ENCODE assay signal across 8 cellular contexts in genomic region chr3:108090701-108091497, GRCh38. TPM values are rescaled to one million over a fixed set of nuclear protein-coding genes. Genes with fewer than 3 reads are reported as not detected.
DNase-seq lines count a peak whose midpoint lies in the region; ATAC-seq and TF ChIP-seq lines count a peak whose summit lies in the region.

Gene CD47, minus strand, starts transcription at chr3:108091031. Its CDS starts 123 bp downstream, at chr3:108090908.

- DNase-seq in DMS79 treated with DMSO at 0.1 percent for 48 hours (lab: John Stamatoyannopoulos, UW) (peak; percentile 78), GM23248 (peak; percentile 93), LHCN-M2 (ENCODE audit: low read depth) (peak; percentile 79), RPMI8226 (peak; percentile 93), fibroblast of lung (ENCODE audit: low read depth in 2 of 2) (peak; percentile 86 to 88)
- peak; percentile 94 to 98 (median 98) for DNase-seq in naive thymus-derived CD4-positive, alpha-beta T cell

- H3K27ac Mint-ChIP-seq in activated T-helper 17 cell treated with anti-CD3 and anti-CD28 coated beads, Interleukin-2, amount 50 U/mL, for 72 hours = peak within 1 kb of the TSS; percentile 97
- peak within 1 kb of the TSS; percentile 94 to 100 (median 99) for H3K27ac Mint-ChIP-seq in naive thymus-derived CD4-positive, alpha-beta T cell
- peak within 1 kb of the TSS; percentile 99 for H3K27ac Mint-ChIP-seq in stimulated activated memory B cell treated with anti-CD40 and anti-IgM and Interleukin-4, amounts not matched to agents 10 μg/mL and 1 μg/mL and 100 μg/mL, for 72 hours

- H3K4me1 Mint-ChIP-seq in activated T-helper 17 cell treated with anti-CD3 and anti-CD28 coated beads, Interleukin-2, amount 50 U/mL, for 72 hours = peaks cover 28% of the 10 kb centered on the region
- H3K4me1 Mint-ChIP-seq in naive thymus-derived CD4-positive, alpha-beta T cell = peaks cover 33 to 56% (median 41%) of the 10 kb centered on the region in 7 donors
- peaks cover 38% of the 10 kb centered on the region for H3K4me1 Mint-ChIP-seq in stimulated activated memory B cell treated with anti-CD40 and anti-IgM and Interleukin-4, amounts not matched to agents 10 μg/mL and 1 μg/mL and 100 μg/mL, for 72 hours

- no peaks in the 10 kb centered on the region for H3K9me3 ChIP-seq in GM23248 (ENCODE audit: low read depth)
- no peaks in the 10 kb centered on the region for H3K9me3 ChIP-seq in fibroblast of lung (ENCODE audit: control insufficient read depth, insufficient read depth, low read depth, low read length)
- no peaks in the 10 kb centered on the region for H3K9me3 ChIP-seq in naive thymus-derived CD4-positive, alpha-beta T cell (ENCODE audit: control insufficient read depth in 2 of 3, low read length in 3 of 3)

- WGBS in GM23248 (ENCODE audit: low coverage in 1 of 2, low lambda C conversion rate in 2 of 2, missing lambda C conversion rate in 2 of 2), 2 experiments = 1 to 2% methylated on average over 23 to 96 of the region's 106 CpGs

- peak within 1 kb of the TSS; percentile 89 for H3K9ac ChIP-seq in GM23248
- H3K9ac ChIP-seq in fibroblast of lung (ENCODE audit: insufficient read depth, low read length) = peak within 1 kb of the TSS; percentile 94

- H3K4me3 ChIP-seq in GM23248 (peak within 1 kb of the TSS; percentile 85), fibroblast of lung (replicated peaks in 1 of 4; ENCODE audit: control extremely low read depth in 1 of 4, insufficient read depth in 1 of 4, low read depth in 3 of 4, low read length in 4 of 4) (peak within 1 kb of the TSS; percentile 87 to 97 (median 94))
- H3K4me3 ChIP-seq in naive thymus-derived CD4-positive, alpha-beta T cell (ENCODE audit: low read length) = peak within 1 kb of the TSS; percentile 92

- H3K79me2 ChIP-seq in GM23248 (ENCODE audit: insufficient read depth) (peaks cover 49% of the 10 kb centered on the region), fibroblast of lung (ENCODE audit: control insufficient read depth, insufficient read depth, low read length) (peaks cover 47% of the 10 kb centered on the region)

- intact Hi-C loops in naive thymus-derived CD4-positive, alpha-beta T cell (cut with micrococcal nuclease) = loop anchor here (1.0 to 5.0 kb wide), 8 partner anchors 9 to 732 kb away; partner anchors contain the start of genes IFT57 (in 2 of the 2), BBX (in 1 of the 2), CIP2A (in 1 of the 2) and DZIP3 (in 1 of the 2)

- POLR2A ChIA-PET in naive thymus-derived CD4-positive, alpha-beta T cell (lab: Charles Lee) = interaction anchor here (0.8 to 14.6 kb wide), 11 partner anchors 9 to 132 kb away, joined by 3 to 393 read pairs (median 4); partner anchors contain the start of gene IFT57

- H4K20me1 ChIP-seq in GM23248 (ENCODE audit: insufficient read depth) (no peaks in the 10 kb centered on the region), fibroblast of lung (ENCODE audit: control insufficient read depth, extremely low read depth, insufficient read depth, low read length) (no peaks in the 10 kb centered on the region)

- peaks cover 32% of the 10 kb centered on the region for H3K36me3 Mint-ChIP-seq in activated T-helper 17 cell treated with anti-CD3 and anti-CD28 coated beads, Interleukin-2, amount 50 U/mL, for 72 hours (ENCODE audit: low read depth)
- peaks cover 0 to 15% (median 4%) of the 10 kb centered on the region in 5 donors for H3K36me3 Mint-ChIP-seq in naive thymus-derived CD4-positive, alpha-beta T cell
- H3K36me3 Mint-ChIP-seq in stimulated activated memory B cell treated with anti-CD40 and anti-IgM and Interleukin-4, amounts not matched to agents 10 μg/mL and 1 μg/mL and 100 μg/mL, for 72 hours = peaks cover 10% of the 10 kb centered on the region

- peaks cover 7% of the 10 kb centered on the region; the same call in 1 of the 2 replicates for H3K4me1 ChIP-seq in GM23248 (ENCODE audit: insufficient read depth)
- H3K4me1 ChIP-seq in fibroblast of lung (ENCODE audit: control insufficient read depth, extremely low read depth, insufficient read depth, low read length) = peaks cover 3% of the 10 kb centered on the region
- H3K4me1 ChIP-seq in naive thymus-derived CD4-positive, alpha-beta T cell (ENCODE audit: control insufficient read depth in 2 of 2, insufficient read depth in 2 of 2, low read length in 2 of 2) = peaks cover 43 to 50% of the 10 kb centered on the region in 2 donors

- H3K9me3 Mint-ChIP-seq in activated T-helper 17 cell treated with anti-CD3 and anti-CD28 coated beads, Interleukin-2, amount 50 U/mL, for 72 hours = no peaks in the 10 kb centered on the region
- H3K9me3 Mint-ChIP-seq in naive thymus-derived CD4-positive, alpha-beta T cell = peaks cover 0 to 5% (median 1%) of the 10 kb centered on the region in 11 donors
- H3K9me3 Mint-ChIP-seq in stimulated activated memory B cell treated with anti-CD40 and anti-IgM and Interleukin-4, amounts not matched to agents 10 μg/mL and 1 μg/mL and 100 μg/mL, for 72 hours = peaks cover 2% of the 10 kb centered on the region

- peak within 1 kb of the TSS; percentile 96 for H3K4me2 ChIP-seq in GM23248 (ENCODE audit: unreplicated experiment)
- H3K4me2 ChIP-seq in fibroblast of lung (ENCODE audit: extremely low read depth, insufficient read depth, low read length) = peak within 1 kb of the TSS; percentile 93

- H3K27me3 ChIP-seq in GM23248 (replicated peaks; ENCODE audit: insufficient read depth) (no peaks in the 10 kb centered on the region), fibroblast of lung (ENCODE audit: control insufficient read depth, insufficient read depth, low read length) (no peaks in the 10 kb centered on the region)
- no peaks in the 10 kb centered on the region for H3K27me3 ChIP-seq in naive thymus-derived CD4-positive, alpha-beta T cell (ENCODE audit: control insufficient read depth in 2 of 2, insufficient read depth in 2 of 2, low read length in 2 of 2)

- H3K27ac ChIP-seq in GM23248 = peak within 1 kb of the TSS; percentile 67
- peak within 1 kb of the TSS; percentile 92 for H3K27ac ChIP-seq in fibroblast of lung (ENCODE audit: insufficient read depth, low read length)
- peak within 1 kb of the TSS; percentile 100 for H3K27ac ChIP-seq in naive thymus-derived CD4-positive, alpha-beta T cell (ENCODE audit: low read depth, low read length)

- CTCF ChIA-PET in naive thymus-derived CD4-positive, alpha-beta T cell (lab: Charles Lee) = interaction anchor here (3.6 kb wide), 1 partner anchor 15 kb away, joined by 11 read pairs; no protein-coding TSS in a partner anchor

- no peaks in the 10 kb centered on the region for H3K27me3 Mint-ChIP-seq in activated T-helper 17 cell treated with anti-CD3 and anti-CD28 coated beads, Interleukin-2, amount 50 U/mL, for 72 hours
- H3K27me3 Mint-ChIP-seq in naive thymus-derived CD4-positive, alpha-beta T cell = peaks cover 0 to 10% (median 0%) of the 10 kb centered on the region in 5 donors
- H3K27me3 Mint-ChIP-seq in stimulated activated memory B cell treated with anti-CD40 and anti-IgM and Interleukin-4, amounts not matched to agents 10 μg/mL and 1 μg/mL and 100 μg/mL, for 72 hours = no peaks in the 10 kb centered on the region

- no peak for TF ChIP-seq CTCF in fibroblast of lung (conservative IDR thresholded peaks at IDR 0.05 in 1 of 2, IDR thresholded peaks at IDR 0.05 in 1 of 2; ENCODE audit: low read depth in 1 of 2, low read length in 2 of 2)

- H3K4me3 Mint-ChIP-seq in activated T-helper 17 cell treated with anti-CD3 and anti-CD28 coated beads, Interleukin-2, amount 50 U/mL, for 72 hours = no peak within 1 kb of the TSS
- H3K4me3 Mint-ChIP-seq in naive thymus-derived CD4-positive, alpha-beta T cell = peak within 1 kb of the TSS in 8 of 10 donors; percentile 85 to 100 (median 98)
- H3K4me3 Mint-ChIP-seq in stimulated activated memory B cell treated with anti-CD40 and anti-IgM and Interleukin-4, amounts not matched to agents 10 μg/mL and 1 μg/mL and 100 μg/mL, for 72 hours = peak within 1 kb of the TSS; percentile 98

- H3K9me2 ChIP-seq in GM23248 (ENCODE audit: insufficient read depth) = no peaks in the 10 kb centered on the region

- in situ Hi-C loops in GM23248 (cut with MboI) = no loop called here

- H2AFZ ChIP-seq in GM23248 (peak within 1 kb of the TSS; percentile 90), fibroblast of lung (ENCODE audit: low read length) (peak within 1 kb of the TSS; percentile 93)

- H3K36me3 ChIP-seq in GM23248 (ENCODE audit: low read depth) (no peaks in the 10 kb centered on the region), fibroblast of lung (ENCODE audit: control insufficient read depth, insufficient read depth, low read length) (no peaks in the 10 kb centered on the region)
- H3K36me3 ChIP-seq in naive thymus-derived CD4-positive, alpha-beta T cell (ENCODE audit: control insufficient read depth in 2 of 3, insufficient read depth in 3 of 3, low read length in 3 of 3) = peaks cover 0 to 5% (median 0%) of the 10 kb centered on the region in 3 experiments

- H3F3A ChIP-seq in GM23248 (ENCODE audit: insufficient read depth) = no peaks in the 10 kb centered on the region

- peak; percentile 69 for ATAC-seq in activated T-helper 17 cell treated with anti-CD3 and anti-CD28 coated beads, Interleukin-2, amount 50 U/mL, for 72 hours (replicated peaks)
- ATAC-seq in naive thymus-derived CD4-positive, alpha-beta T cell = peak; percentile 85
- ATAC-seq in stimulated activated memory B cell treated with anti-CD40 and anti-IgM and Interleukin-4, amounts not matched to agents 10 μg/mL and 1 μg/mL and 100 μg/mL, for 72 hours = peak; percentile 91

RNA-seq across cellular contexts. Expression of gene CD47, which starts in this region (rescaled TPM):
- 97.3 and 133 TPM in 2 replicates for total RNA-seq in GM23248 (2014; rRNA removed; shearing (Covaris generic))
- polyA plus RNA-seq in GM23248 (2016; fragmentation: Nextera tagmentation; extraction: Ambion mirVana) = 120 and 121 TPM in 2 replicates
- total RNA-seq in LHCN-M2 (2014; rRNA removed) = 82.0 and 97.1 TPM in 2 replicates
- 30.7 TPM for polyA plus RNA-seq in LHCN-M2 (2012)
- total RNA-seq in activated T-helper 17 cell treated with anti-CD3 and anti-CD28 coated beads, Interleukin-2, amount 50 U/mL, for 72 hours = 100 to 1,000 TPM; 139 to 197 TPM
- 54.7 and 72.0 TPM in 2 replicates for total RNA-seq in fibroblast of lung
- 91.7 and 96.2 TPM in 2 replicates for polyA plus RNA-seq in fibroblast of lung
- polyA plus RNA-seq in fibroblast of lung (2012) = 63.4 and 74.1 TPM in 2 replicates
- 18.0 and 43.0 TPM in 2 replicates for polyA minus RNA-seq in fibroblast of lung (ENCODE audit: low replicate concordance)
- total RNA-seq in naive thymus-derived CD4-positive, alpha-beta T cell = 100 to 1,000 TPM; 130 to 232 (median 136) TPM
- 100 to 1,000 TPM; 171 to 186 TPM for polyA plus RNA-seq in naive thymus-derived CD4-positive, alpha-beta T cell

Comparison
In these comparisons a context has a peak if more than half of its experiments do, and no peak if none do; other contexts are left out.
1. Peak in every context shown above with its lines: DNase-seq, ATAC-seq, H3K4me3 ChIP-seq and H3K27ac ChIP-seq.